Comparison of ENCODE assay signal across 8 cellular contexts in the genomic region with DNA sequence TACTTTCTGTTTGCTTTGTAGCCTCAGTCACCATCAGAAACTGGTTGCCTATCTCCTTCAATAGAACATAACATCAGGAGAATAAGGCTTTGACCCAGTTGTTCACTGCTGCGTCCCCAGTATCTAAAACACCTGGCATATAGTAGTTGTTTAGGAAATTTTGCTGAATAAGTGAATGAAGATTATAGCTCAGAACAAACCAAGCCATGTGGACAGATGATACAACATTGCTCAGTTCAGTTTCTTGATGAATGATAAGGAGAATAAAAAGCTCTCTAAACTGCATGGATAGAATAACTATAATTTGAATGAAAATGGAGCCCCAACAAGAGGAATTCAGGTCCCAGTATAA. TPM values are rescaled to one million over a fixed set of nuclear protein-coding genes. Genes with fewer than 3 reads are reported as not detected.
DNase-seq lines count a peak whose midpoint lies in the region; ATAC-seq, FAIRE-seq and TF ChIP-seq lines count a peak whose summit lies in the region.

No MANE protein-coding gene starts in this region.

- H3K4me3 ChIP-seq in HepG2 (replicated peaks in 1 of 3; ENCODE audit: insufficient read depth in 1 of 3, low read depth in 2 of 3, low read length in 3 of 3) (no peak overlapping the region; a peak in 1 of 6 replicates), testis (no peak overlapping the region)

- H3K9me3 ChIP-seq in HepG2 (ENCODE audit: low read length) (no peaks in the 10 kb centered on the region), testis (no peaks in the 10 kb centered on the region)

- H3K27me3 ChIP-seq in HepG2 (ENCODE audit: control insufficient read depth in 1 of 2, insufficient read depth in 2 of 2, low read length in 2 of 2) = no peaks in the 10 kb centered on the region
- no peaks in the 10 kb centered on the region for H3K27me3 ChIP-seq in testis

- FAIRE-seq in HepG2 (lab: Jason Lieb, UNC) = no peak

- no peak for ATAC-seq in activated CD4-positive, alpha-beta T cell treated with anti-CD3 and anti-CD28 coated beads for 36 hours
- no peak for ATAC-seq in HepG2
- no peak for ATAC-seq in GM19328 (IDR thresholded peaks at IDR 0.05; ENCODE audit: unreplicated experiment)

- H3K4me1 ChIP-seq in HepG2 (ENCODE audit: insufficient read depth, low read length) (peaks cover 60% of the 10 kb centered on the region), testis (peaks cover 19% of the 10 kb centered on the region)

- TF ChIP-seq CTCF in HepG2 (CRISPR knock-in tag; IDR thresholded peaks at IDR 0.05) (no peak), testis (IDR thresholded peaks at IDR 0.05) (no peak)

- CTCF ChIA-PET in activated CD4-positive, alpha-beta T cell treated with anti-CD3 and anti-CD28 coated beads for 36 hours (lab: Charles Lee) = interaction anchor here (0.7 to 9.1 kb wide), 41 partner anchors 10 to 276 kb away, joined by 3 to 165 read pairs (median 8); a partner anchor contains a TSS
- CTCF ChIA-PET in HepG2 (lab: Yijun Ruan, JAX; ENCODE audit: low intra/inter-chr PET ratio, low total read pairs) = interaction anchor here (1.1 to 3.4 kb wide), 6 partner anchors 56 to 106 kb away, joined by 3 to 42 read pairs (median 6); no protein-coding TSS in a partner anchor

- no peaks in the 10 kb centered on the region for H3K27me3 Mint-ChIP-seq in activated CD4-positive, alpha-beta T cell treated with anti-CD3 and anti-CD28 coated beads for 36 hours
- no peaks in the 10 kb centered on the region for H3K27me3 Mint-ChIP-seq in activated naive CD8-positive, alpha-beta T cell treated with anti-CD3 and anti-CD28 coated beads for 36 hours

- H3K36me3 Mint-ChIP-seq in activated CD4-positive, alpha-beta T cell treated with anti-CD3 and anti-CD28 coated beads for 36 hours (ENCODE audit: low read depth) = peaks cover 3% of the 10 kb centered on the region
- H3K36me3 Mint-ChIP-seq in activated naive CD8-positive, alpha-beta T cell treated with anti-CD3 and anti-CD28 coated beads for 36 hours = peaks cover 6% of the 10 kb centered on the region

- H3K4me2 ChIP-seq in HepG2 (ENCODE audit: low read depth, low read length) = peak overlapping the region; percentile 62

- no peak for DNase-seq in activated CD4-positive, alpha-beta T cell treated with anti-CD3 and anti-CD28 coated beads for 36 hours
- DNase-seq in activated CD4-positive, alpha-beta T cell treated with anti-CD3 and anti-CD28 coated beads, Interleukin-2, amount 50 U/mL, for 4 hours = no peak
- no peak for DNase-seq in activated naive CD8-positive, alpha-beta T cell treated with anti-CD3 and anti-CD28 coated beads for 36 hours
- DNase-seq in HepG2 (ENCODE audit: low spot score) = no peak
- no peak for DNase-seq in testis
- no peak for DNase-seq in activated effector memory CD4-positive, alpha-beta T cell treated with Interleukin-2 at 50 U/mL for 16 hours
- no peak for DNase-seq in UCSD-AML1 (lab: John Stamatoyannopoulos, UW; ENCODE audit: unreplicated experiment)

- POLR2A ChIA-PET in activated CD4-positive, alpha-beta T cell treated with anti-CD3 and anti-CD28 coated beads for 36 hours (lab: Charles Lee) = interaction anchor here (0.6 to 1.6 kb wide), 12 partner anchors 11 to 207 kb away, joined by 3 to 13 read pairs (median 4); no protein-coding TSS in a partner anchor
- POLR2A ChIA-PET in HepG2 (lab: Yijun Ruan, JAX) = interaction anchor here (0.8 to 2.0 kb wide), 10 partner anchors 8 to 142 kb away, joined by 3 to 12 read pairs (median 7); a partner anchor contains a TSS

- no peaks in the 10 kb centered on the region for H4K20me1 ChIP-seq in HepG2 (ENCODE audit: insufficient read depth, low read length)

- TF ChIP-seq RAD21 in HepG2 (CRISPR knock-in tag; IDR thresholded peaks at IDR 0.05) = no peak

- BruUV-seq in HepG2 (replicated peaks; lab: Mats Ljungman, UMichigan) = no TSS peak

- no peak for TF ChIP-seq POLR2A in HepG2 (IDR thresholded peaks at IDR 0.05; ENCODE audit: insufficient read depth in 1 of 2, low read depth in 2 of 2, low read length in 2 of 2)
- TF ChIP-seq POLR2A in testis (IDR thresholded peaks at IDR 0.05) = no peak

- H3K36me3 ChIP-seq in HepG2 (replicated peaks in 1 of 2; ENCODE audit: control insufficient read depth in 1 of 2, insufficient read depth in 2 of 2, low read length in 2 of 2) (no peaks in the 10 kb centered on the region), testis (ENCODE audit: low read depth, missing control alignments) (no peaks in the 10 kb centered on the region)

- TF ChIP-seq EP300 in HepG2 (IDR thresholded peaks at IDR 0.05; ENCODE audit: low read depth in 2 of 2, low read length in 2 of 2) = no peak
- TF ChIP-seq EP300 in HepG2 (CRISPR knock-in tag; IDR thresholded peaks at IDR 0.05; ENCODE audit: borderline replicate concordance) = no peak

- H3K79me2 ChIP-seq in HepG2 (ENCODE audit: insufficient read depth, low read length) = no peaks in the 10 kb centered on the region

- H3K27ac Mint-ChIP-seq in activated CD4-positive, alpha-beta T cell treated with anti-CD3 and anti-CD28 coated beads for 36 hours = peak overlapping the region; percentile 90
- H3K27ac Mint-ChIP-seq in activated naive CD8-positive, alpha-beta T cell treated with anti-CD3 and anti-CD28 coated beads for 36 hours = peak overlapping the region; percentile 65

- H3K27ac ChIP-seq in HepG2 (ENCODE audit: extremely low read length, insufficient read depth, low read length) (no peak overlapping the region), testis (peak overlapping the region; percentile 37 to 81)

- intact Hi-C loops in activated CD4-positive, alpha-beta T cell treated with anti-CD3 and anti-CD28 coated beads for 36 hours (cut with DNase I, micrococcal nuclease) = loop anchor here (1.0 to 5.0 kb wide), 9 partner anchors 11 to 210 kb away; no protein-coding TSS in a partner anchor
- intact Hi-C loops in HepG2 (cut with micrococcal nuclease; ENCODE audit: unreplicated experiment) = loop anchor here (1.0 to 5.0 kb wide), 5 partner anchors 56 to 210 kb away; no protein-coding TSS in a partner anchor
- intact Hi-C loops in testis (cut with DNase I; ENCODE audit: low total_unique reads) = loop anchor here (10.0 kb wide), 2 partner anchors 88 to 208 kb away; no protein-coding TSS in a partner anchor

- H3K9me3 Mint-ChIP-seq in activated CD4-positive, alpha-beta T cell treated with anti-CD3 and anti-CD28 coated beads for 36 hours (ENCODE audit: low read depth) = no peaks in the 10 kb centered on the region
- peaks cover 4% of the 10 kb centered on the region for H3K9me3 Mint-ChIP-seq in activated naive CD8-positive, alpha-beta T cell treated with anti-CD3 and anti-CD28 coated beads for 36 hours

- in situ Hi-C loops in HepG2 (cut with HindIII; ENCODE audit: extremely low pct_ligation_motif_present, low pct_unique_long_range_greater_than_20kb) = no loop called here

- peak overlapping the region; percentile 32 for H2AFZ ChIP-seq in HepG2 (ENCODE audit: low read length)

- H3K4me3 Mint-ChIP-seq in activated CD4-positive, alpha-beta T cell treated with anti-CD3 and anti-CD28 coated beads for 36 hours = peak overlapping the region; percentile 32
- H3K4me3 Mint-ChIP-seq in activated naive CD8-positive, alpha-beta T cell treated with anti-CD3 and anti-CD28 coated beads for 36 hours = peak overlapping the region; percentile 20

- WGBS in HepG2 (ENCODE audit: low lambda C conversion rate) = 7% methylated on average over 1 of the region's 1 CpG
- WGBS in testis, 2 donors = 25 to 39% methylated on average over 1 of the region's 1 CpG

- H3K4me1 Mint-ChIP-seq in activated CD4-positive, alpha-beta T cell treated with anti-CD3 and anti-CD28 coated beads for 36 hours = peaks cover 64% of the 10 kb centered on the region
- H3K4me1 Mint-ChIP-seq in activated naive CD8-positive, alpha-beta T cell treated with anti-CD3 and anti-CD28 coated beads for 36 hours = peaks cover 50% of the 10 kb centered on the region

- peak overlapping the region; percentile 29; the same call in 1 of the 2 replicates for H3K9ac ChIP-seq in HepG2 (ENCODE audit: insufficient read depth, low read depth, low read length)

RNA-seq across cellular contexts. Expression of a gene that starts 5.2 kb away (rescaled TPM):
- 100 to 1,000 TPM; 200 to 243 TPM for total RNA-seq in activated CD4-positive, alpha-beta T cell treated with anti-CD3 and anti-CD28 coated beads for 36 hours
- total RNA-seq in activated naive CD8-positive, alpha-beta T cell treated with anti-CD3 and anti-CD28 coated beads for 36 hours = 10 to 100 TPM; 38.1 to 44.7 TPM
- total RNA-seq in HepG2 (2016; rRNA removed; fragmentation: Illumina TruSeq; extraction: Trizol) (41.4 and 60.1 TPM in 2 replicates), testis (10 to 100 TPM; 15.0 to 19.6 TPM)
- 22.9 and 24.8 TPM in 2 replicates for total RNA-seq in HepG2 (2016; cell fraction: cytosol; rRNA removed; fragmentation: Illumina TruSeq; extraction: Trizol; ENCODE audit: low read depth)
- 40.1 and 52.3 TPM in 2 replicates for total RNA-seq in HepG2 (2016; cell fraction: insoluble cytoplasmic fraction; rRNA removed; fragmentation: Illumina TruSeq; extraction: Trizol)
- 38.4 and 42.1 TPM in 2 replicates for total RNA-seq in HepG2 (2016; cell fraction: membrane; rRNA removed; fragmentation: Illumina TruSeq; extraction: Trizol)
- 23.4 and 26.0 TPM in 2 replicates for total RNA-seq in HepG2 (2016; cell fraction: nucleus; rRNA removed; fragmentation: Illumina TruSeq; extraction: Trizol)
- polyA plus RNA-seq in HepG2 (2011; rRNA removed) (48.7 and 60.5 TPM in 2 replicates), testis (ENCODE audit: insufficient read depth, low read depth, low replicate concordance) (19.4 TPM)
- 35.1 and 50.0 TPM in 2 replicates for polyA plus RNA-seq in HepG2 (2011; cell fraction: cytosol; rRNA removed)
- 16.6 and 20.7 TPM in 2 replicates for polyA plus RNA-seq in HepG2 (2011; cell fraction: nucleus; rRNA removed)
- polyA plus RNA-seq in HepG2 (2012) = 55.8 and 68.9 TPM in 2 replicates
- polyA plus RNA-seq in HepG2 (2016; cell fraction: cytosol; fragmentation: Illumina TruSeq; extraction: Trizol; ENCODE audit: low read depth) = 37.2 and 40.1 TPM in 2 replicates
- 67.5 and 71.1 TPM in 2 replicates for polyA plus RNA-seq in HepG2 (2016; cell fraction: insoluble cytoplasmic fraction; fragmentation: Illumina TruSeq; extraction: Trizol; ENCODE audit: low read depth)
- polyA plus RNA-seq in HepG2 (2016; cell fraction: membrane; fragmentation: Illumina TruSeq; extraction: Trizol; ENCODE audit: low read depth) = 42.6 and 44.3 TPM in 2 replicates
- 39.9 and 41.4 TPM in 2 replicates for polyA plus RNA-seq in HepG2 (2016; cell fraction: nucleus; fragmentation: Illumina TruSeq; extraction: Trizol; ENCODE audit: insufficient read depth, low read depth)
- polyA minus RNA-seq in HepG2 (2011; rRNA and poly(A)+ RNA removed; ENCODE audit: low replicate concordance) = 29.1 and 31.0 TPM in 2 replicates
- 46.4 and 51.7 TPM in 2 replicates for polyA minus RNA-seq in HepG2 (2011; cell fraction: cytosol; rRNA and poly(A)+ RNA removed)
- polyA minus RNA-seq in HepG2 (2011; cell fraction: nucleus; rRNA and poly(A)+ RNA removed) = 32.6 and 44.3 TPM in 2 replicates

RNA-seq across cellular contexts. Expression of a gene that starts 56.3 kb away (rescaled TPM):
- total RNA-seq in activated CD4-positive, alpha-beta T cell treated with anti-CD3 and anti-CD28 coated beads for 36 hours = 100 to 1,000 TPM in 1 of 2 experiments, 10 to 100 TPM in 1; 90.0 to 109 TPM
- 10 to 100 TPM; 51.3 to 51.4 TPM for total RNA-seq in activated naive CD8-positive, alpha-beta T cell treated with anti-CD3 and anti-CD28 coated beads for 36 hours
- 7.2 and 9.8 TPM in 2 replicates for total RNA-seq in HepG2 (2016; rRNA removed; fragmentation: Illumina TruSeq; extraction: Trizol)
- total RNA-seq in HepG2 (2016; cell fraction: cytosol; rRNA removed; fragmentation: Illumina TruSeq; extraction: Trizol; ENCODE audit: low read depth) = 0.61 and 0.71 TPM in 2 replicates
- total RNA-seq in HepG2 (2016; cell fraction: insoluble cytoplasmic fraction; rRNA removed; fragmentation: Illumina TruSeq; extraction: Trizol) = 7.0 and 8.5 TPM in 2 replicates
- 2.7 and 2.9 TPM in 2 replicates for total RNA-seq in HepG2 (2016; cell fraction: membrane; rRNA removed; fragmentation: Illumina TruSeq; extraction: Trizol)
- 2.9 and 4.3 TPM in 2 replicates for total RNA-seq in HepG2 (2016; cell fraction: nucleus; rRNA removed; fragmentation: Illumina TruSeq; extraction: Trizol)
- polyA plus RNA-seq in HepG2 (2011; rRNA removed) = 32.5 and 36.7 TPM in 2 replicates
- polyA plus RNA-seq in HepG2 (2011; cell fraction: cytosol; rRNA removed) = 23.5 and 30.7 TPM in 2 replicates
- 9.8 and 12.8 TPM in 2 replicates for polyA plus RNA-seq in HepG2 (2011; cell fraction: nucleus; rRNA removed)
- polyA plus RNA-seq in HepG2 (2012) = 6.6 and 9.0 TPM in 2 replicates
- polyA plus RNA-seq in HepG2 (2016; cell fraction: cytosol; fragmentation: Illumina TruSeq; extraction: Trizol; ENCODE audit: low read depth) = 0.33 and 0.35 TPM in 2 replicates
- 8.7 and 10.9 TPM in 2 replicates for polyA plus RNA-seq in HepG2 (2016; cell fraction: insoluble cytoplasmic fraction; fragmentation: Illumina TruSeq; extraction: Trizol; ENCODE audit: low read depth)
- 1.5 and 1.6 TPM in 2 replicates for polyA plus RNA-seq in HepG2 (2016; cell fraction: membrane; fragmentation: Illumina TruSeq; extraction: Trizol; ENCODE audit: low read depth)
- 5.0 and 5.4 TPM in 2 replicates for polyA plus RNA-seq in HepG2 (2016; cell fraction: nucleus; fragmentation: Illumina TruSeq; extraction: Trizol; ENCODE audit: insufficient read depth, low read depth)
- polyA minus RNA-seq in HepG2 (2011; rRNA and poly(A)+ RNA removed; ENCODE audit: low replicate concordance) = 0.21 and 49.0 TPM in 2 replicates
- polyA minus RNA-seq in HepG2 (2011; cell fraction: cytosol; rRNA and poly(A)+ RNA removed) = 29.2 and 32.6 TPM in 2 replicates
- 13.3 and 18.3 TPM in 2 replicates for polyA minus RNA-seq in HepG2 (2011; cell fraction: nucleus; rRNA and poly(A)+ RNA removed)
- 10 to 100 TPM; 33.9 to 60.0 TPM for total RNA-seq in testis
- 19.1 TPM for polyA plus RNA-seq in testis (ENCODE audit: insufficient read depth, low read depth, low replicate concordance)
